11 cellular contexts compared by ENCODE assay signal in the genomic region with DNA sequence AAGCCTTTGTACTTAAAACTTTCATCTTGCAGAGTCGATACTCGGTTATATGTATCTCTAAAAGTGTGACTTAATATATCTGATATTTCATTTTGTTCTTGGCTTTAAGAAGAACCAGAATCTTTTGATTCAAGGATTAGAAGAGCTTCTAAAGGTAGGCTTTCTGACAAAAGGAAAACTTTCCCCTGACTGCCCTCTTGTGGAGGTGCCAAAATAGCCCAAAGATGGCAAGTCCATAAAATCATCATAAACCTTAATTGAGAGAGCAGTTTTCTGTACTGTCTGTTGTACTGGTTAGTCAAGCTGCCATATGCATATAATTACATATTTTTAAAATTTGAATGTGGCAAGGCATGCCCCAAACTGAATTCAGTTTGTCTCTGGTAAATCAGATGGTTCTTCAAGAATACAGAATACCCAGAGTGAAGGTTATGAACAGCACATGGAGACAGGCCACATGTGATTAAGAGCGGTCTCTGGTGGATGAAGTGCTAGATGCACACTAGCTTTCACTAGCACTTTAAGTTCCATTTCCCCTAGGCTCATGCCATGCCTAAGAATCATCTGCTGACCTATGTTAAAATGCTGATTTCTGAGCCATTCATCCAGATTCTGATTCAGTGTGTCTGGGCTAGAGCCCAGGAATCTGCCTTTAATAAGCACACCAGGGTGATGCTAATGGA. TPM values are rescaled to one million over a fixed set of nuclear protein-coding genes. Genes with fewer than 3 reads are reported as not detected.
A peak's percentile ranks its signal among the peaks of the same experiment; 100 is the strongest.
DNase-seq lines count a peak whose midpoint lies in the region; ATAC-seq, FAIRE-seq and TF ChIP-seq lines count a peak whose summit lies in the region.
"Had no signal": no experiment of that assay in that cellular context is flagged by ENCODE, and none has a peak within 500 bp of the region (broad histone marks: within the 10 kb centered on the region; RNA-seq: fewer than 3 reads in every experiment).

No MANE protein-coding gene starts in this region.

- TF ChIP-seq CTCF in AG10803 (conservative IDR thresholded peaks at IDR 0.05; ENCODE audit: low read length) (peak; percentile 21; the same call in 1 of the 2 replicates), GM23338 (conservative IDR thresholded peaks at IDR 0.05; ENCODE audit: low read depth in 2 of 2) (peak; percentile 67 to 79), bronchial epithelial cell (IDR thresholded peaks at IDR 0.05; ENCODE audit: insufficient read depth, low read length, severe bottlenecking) (peak; percentile 21), smooth muscle cell (IDR thresholded peaks at IDR 0.05; ENCODE audit: borderline replicate concordance, insufficient read depth, poor library complexity, severe bottlenecking) (no peak)

- no peak overlapping the region for H3K27ac Mint-ChIP-seq in GM23338

- H3K79me2 ChIP-seq in GM23338 (replicated peaks; ENCODE audit: insufficient read depth) (no peaks in the 10 kb centered on the region), smooth muscle cell (ENCODE audit: low read depth) (no peaks in the 10 kb centered on the region)

- no peak overlapping the region for H2AFZ ChIP-seq in GM23338
- no peak overlapping the region for H2AFZ ChIP-seq in smooth muscle cell (ENCODE audit: low read depth)

- FAIRE-seq in bronchial epithelial cell (lab: Jason Lieb, UNC): no peak
- FAIRE-seq: G401.6 had no signal

- 61% methylated on average over 3 of the region's 3 CpGs for WGBS in smooth muscle cell (ENCODE audit: low lambda C conversion rate)

- H3F3A ChIP-seq in GM23338 (replicated peaks; ENCODE audit: low read depth): no peaks in the 10 kb centered on the region
- no peaks in the 10 kb centered on the region for H3F3A ChIP-seq in smooth muscle cell (ENCODE audit: low read depth)

- DNase-seq in AG10803 (ENCODE audit: low read depth) (no peak), GM23338 (ENCODE audit: low spot score) (peak; percentile 59), NCI-H510A (lab: John Stamatoyannopoulos, UW) (peak; percentile 16), bronchial epithelial cell (ENCODE audit: low read depth) (peak; percentile 10), MG63 (no peak), smooth muscle cell (lab: John Stamatoyannopoulos, UW; ENCODE audit: unreplicated experiment) (no peak)
- DNase-seq: activated CD4-positive, alpha-beta T cell treated with anti-CD3 and anti-CD28 coated beads for 48 hours; occipital lobe had no signal

- no peaks in the 10 kb centered on the region for H3K9me3 ChIP-seq in MG63
- H3K9me3 ChIP-seq in smooth muscle cell (replicated peaks; ENCODE audit: low read depth): no peaks in the 10 kb centered on the region

- H3K27me3 Mint-ChIP-seq in GM23338 (ENCODE audit: insufficient read depth, low read depth, poor library complexity): peaks cover 2% of the 10 kb centered on the region

- no peaks in the 10 kb centered on the region; the same call in 1 of the 3 replicates for H3K9me3 Mint-ChIP-seq in GM23338

- no peak overlapping the region for H3K4me3 ChIP-seq in AG10803 (ENCODE audit: low read length)
- H3K4me3 ChIP-seq in GM23338: no peak overlapping the region
- no peak overlapping the region for H3K4me3 ChIP-seq in bronchial epithelial cell (ENCODE audit: low read depth, low read length)
- no peak overlapping the region for H3K4me3 ChIP-seq in MG63
- H3K4me3 ChIP-seq in smooth muscle cell: no peak overlapping the region

- ATAC-seq in GM23338: peak; percentile 88
- no peak for ATAC-seq in GM21367 (IDR thresholded peaks at IDR 0.05; ENCODE audit: unreplicated experiment)
- no peak for ATAC-seq in GM19463 (IDR thresholded peaks at IDR 0.05; ENCODE audit: unreplicated experiment)

- H3K4me2 ChIP-seq in GM23338 (no peak overlapping the region), smooth muscle cell (no peak overlapping the region)

- no peaks in the 10 kb centered on the region for H4K20me1 ChIP-seq in GM23338 (replicated peaks; ENCODE audit: insufficient read depth)
- no peaks in the 10 kb centered on the region for H4K20me1 ChIP-seq in smooth muscle cell (ENCODE audit: low read depth)

- H3K4me1 ChIP-seq in GM23338 (ENCODE audit: insufficient read depth) (no peaks in the 10 kb centered on the region), smooth muscle cell (ENCODE audit: low read depth) (no peaks in the 10 kb centered on the region)

- peaks cover 5% of the 10 kb centered on the region; the same call in 2 of the 3 replicates for H3K4me1 Mint-ChIP-seq in GM23338

- H3K9ac ChIP-seq in smooth muscle cell (ENCODE audit: low read depth): no peak overlapping the region

- H3K27me3 ChIP-seq in GM23338 (ENCODE audit: insufficient read depth) (no peaks in the 10 kb centered on the region), bronchial epithelial cell (ENCODE audit: control insufficient read depth, insufficient read depth, low read length) (no peaks in the 10 kb centered on the region), MG63 (no peaks in the 10 kb centered on the region), smooth muscle cell (ENCODE audit: low read depth) (no peaks in the 10 kb centered on the region)

- no peaks in the 10 kb centered on the region for H3K36me3 Mint-ChIP-seq in GM23338 (ENCODE audit: low read depth)

- no peaks in the 10 kb centered on the region for H3K9me2 ChIP-seq in GM23338 (ENCODE audit: insufficient read depth)

- no peak overlapping the region for H3K4me3 Mint-ChIP-seq in GM23338

- no peaks in the 10 kb centered on the region for H3K36me3 ChIP-seq in GM23338 (ENCODE audit: insufficient read depth)
- no peaks in the 10 kb centered on the region for H3K36me3 ChIP-seq in bronchial epithelial cell (ENCODE audit: control insufficient read depth, insufficient read depth, low read length)
- H3K36me3 ChIP-seq in MG63: no peaks in the 10 kb centered on the region
- H3K36me3 ChIP-seq in smooth muscle cell (ENCODE audit: low read depth): no peaks in the 10 kb centered on the region

- no peak overlapping the region for H3K27ac ChIP-seq in GM23338 (ENCODE audit: low read depth)
- no peak overlapping the region for H3K27ac ChIP-seq in smooth muscle cell (ENCODE audit: low read depth)

TF ChIP-seq in GM23338, 12 proteins besides CTCF, POLR2A, EP300 and RAD21 (continues in another document):
- TF ChIP-seq ETS1 (IDR thresholded peaks at IDR 0.05) (no peak), CREB1 (CRISPR knock-in tag; IDR thresholded peaks at IDR 0.05; ENCODE audit: low read depth) (no peak)

RNA-seq across cellular contexts. Expression of gene ELAVL4, which starts 27.7 kb away (rescaled TPM):
- total RNA-seq in GM23338 (2014; rRNA removed; shearing (Covaris generic)): 1.4 and 2.6 TPM in 2 replicates
- 1.7 and 1.9 TPM in 2 replicates for polyA plus RNA-seq in GM23338 (2016; fragmentation: Nextera tagmentation; extraction: Ambion mirVana)
- total RNA-seq in bronchial epithelial cell: not detected in 2 replicates
- not detected in 2 replicates for total RNA-seq in MG63 (2014; rRNA removed; shearing (Covaris generic); ENCODE audit: low replicate concordance)
- total RNA-seq in smooth muscle cell: not detected in 2 replicates
- not detected in 2 replicates for polyA plus RNA-seq in smooth muscle cell

RNA-seq across cellular contexts. Expression of gene AGBL4, which starts 57.3 kb away (rescaled TPM):
- 0.85 and 1.5 TPM in 2 replicates for total RNA-seq in GM23338 (2014; rRNA removed; shearing (Covaris generic))
- polyA plus RNA-seq in GM23338 (2016; fragmentation: Nextera tagmentation; extraction: Ambion mirVana) (0.61 and 0.91 TPM in 2 replicates), smooth muscle cell (0.29 TPM in 1 of 2 replicates, not detected in the other)
- total RNA-seq in bronchial epithelial cell (not detected in 2 replicates), smooth muscle cell (0.58 TPM in 1 of 2 replicates, not detected in the other)
- total RNA-seq in MG63 (2014; rRNA removed; shearing (Covaris generic); ENCODE audit: low replicate concordance): not detected in 2 replicates

Comparison
In these comparisons a context has a peak if more than half of its experiments do, and no peak if none do; other contexts are left out.
1. DNase-seq: peak in GM23338 (single experiment), NCI-H510A (single experiment) and bronchial epithelial cell (single experiment); none in AG10803 (single experiment), MG63 (single experiment) and smooth muscle cell (single experiment).